ENCODE assay signal across 8 cellular contexts in genomic region chr1:19113362-19114092, GRCh38.
DNase-seq lines count a peak whose midpoint lies in the region; ATAC-seq and TF ChIP-seq lines count a peak whose summit lies in the region.

No MANE protein-coding gene starts in this region.

- H3K4me1 ChIP-seq in OCI-LY1 (ENCODE audit: insufficient read depth, low read length, severe bottlenecking): no peaks in the 10 kb centered on the region
- no peaks in the 10 kb centered on the region for H3K4me1 ChIP-seq in uterus

- no peak overlapping the region for H3K4me2 ChIP-seq in OCI-LY1 (ENCODE audit: low read length)

- ATAC-seq in HG03280 (IDR thresholded peaks at IDR 0.05; ENCODE audit: unreplicated experiment) (no peak), HG03175 (IDR thresholded peaks at IDR 0.05; ENCODE audit: unreplicated experiment) (no peak)

- POLR2A ChIA-PET in AG04450 (lab: Yijun Ruan, JAX): no interaction called here

- H3K36me3 ChIP-seq in OCI-LY1 (ENCODE audit: insufficient read depth, low read length): peaks cover 97% of the 10 kb centered on the region
- no peaks in the 10 kb centered on the region for H3K36me3 ChIP-seq in uterus

- H3K27me3 Mint-ChIP-seq in activated naive CD8-positive, alpha-beta T cell treated with anti-CD3 and anti-CD28 coated beads for 36 hours: no peaks in the 10 kb centered on the region

- no peaks in the 10 kb centered on the region for H3K4me1 Mint-ChIP-seq in activated naive CD8-positive, alpha-beta T cell treated with anti-CD3 and anti-CD28 coated beads for 36 hours

- H3K9me3 ChIP-seq in AG04450 (ENCODE audit: control insufficient read depth, insufficient read depth, low read length) (no peaks in the 10 kb centered on the region), OCI-LY1 (ENCODE audit: low read length) (no peaks in the 10 kb centered on the region), uterus (no peaks in the 10 kb centered on the region)

- intact Hi-C loops in uterus (cut with DNase I; ENCODE audit: low total_unique reads): no loop called here

- DNase-seq in AG04450 (ENCODE audit: low read depth, low spot score) (no peak), GM12864 (ENCODE audit: low read depth) (no peak), kidney glomerular epithelial cell (lab: John Stamatoyannopoulos, UW) (peak; percentile 77), uterus (peak in 1 of 2 donors; percentile 28)
- peak; percentile 9 for DNase-seq in activated naive CD8-positive, alpha-beta T cell treated with anti-CD3 and anti-CD28 coated beads for 36 hours

- H3K36me3 Mint-ChIP-seq in activated naive CD8-positive, alpha-beta T cell treated with anti-CD3 and anti-CD28 coated beads for 36 hours: peaks cover 33% of the 10 kb centered on the region

- peak; percentile 59 for TF ChIP-seq CTCF in AG04450 (IDR thresholded peaks at IDR 0.05; ENCODE audit: low read depth, low read length)
- peak; percentile 66 for TF ChIP-seq CTCF in GM12864 (IDR thresholded peaks at IDR 0.05; ENCODE audit: low read depth, low read length, missing control alignments)
- TF ChIP-seq CTCF in OCI-LY1 (IDR thresholded peaks at IDR 0.05; ENCODE audit: low read length): peak; percentile 60
- peak in 3 of 4 experiments; percentile 12 to 31 (median 24) for TF ChIP-seq CTCF in uterus (IDR thresholded peaks at IDR 0.05)

- no peak overlapping the region for H3K9ac ChIP-seq in OCI-LY1 (ENCODE audit: low read length)

- H3K27ac ChIP-seq in AG04450 (ENCODE audit: low read depth, low read length) (no peak overlapping the region), OCI-LY1 (ENCODE audit: low read depth, low read length, poor library complexity, severe bottlenecking) (no peak overlapping the region), uterus (no peak overlapping the region)

- CTCF ChIA-PET in AG04450 (lab: Charles Lee): interaction anchor here (0.7 to 2.6 kb wide), 14 partner anchors 9 to 230 kb away, joined by 3 to 10 read pairs (median 4); no protein-coding TSS in a partner anchor

- H3K27ac Mint-ChIP-seq in activated naive CD8-positive, alpha-beta T cell treated with anti-CD3 and anti-CD28 coated beads for 36 hours: no peak overlapping the region

- no peaks in the 10 kb centered on the region for H3K79me2 ChIP-seq in OCI-LY1 (ENCODE audit: insufficient read depth, low read length)

- TF ChIP-seq POLR2A in uterus (IDR thresholded peaks at IDR 0.05): no peak

- H3K9me2 ChIP-seq in OCI-LY1 (ENCODE audit: low read depth, low read length): no peaks in the 10 kb centered on the region

- no peak overlapping the region for H2AFZ ChIP-seq in OCI-LY1 (ENCODE audit: low read length)

- no peak overlapping the region for H3K4me3 ChIP-seq in AG04450 (ENCODE audit: low read depth, low read length)
- H3K4me3 ChIP-seq in GM12864 (ENCODE audit: low read depth, low read length): no peak overlapping the region
- H3K4me3 ChIP-seq in OCI-LY1 (ENCODE audit: low read depth, low read length, poor library complexity, severe bottlenecking): no peak overlapping the region
- H3K4me3 ChIP-seq in uterus: no peak overlapping the region

- no peaks in the 10 kb centered on the region for H3K9me3 Mint-ChIP-seq in activated naive CD8-positive, alpha-beta T cell treated with anti-CD3 and anti-CD28 coated beads for 36 hours

- no peaks in the 10 kb centered on the region for H3K27me3 ChIP-seq in AG04450 (ENCODE audit: control insufficient read depth, insufficient read depth, low read length)
- H3K27me3 ChIP-seq in OCI-LY1 (ENCODE audit: insufficient read depth, low read length): no peaks in the 10 kb centered on the region
- H3K27me3 ChIP-seq in uterus: no peaks in the 10 kb centered on the region

- H3F3A ChIP-seq in OCI-LY1 (ENCODE audit: insufficient read depth, low read length): no peaks in the 10 kb centered on the region

- no peaks in the 10 kb centered on the region for H4K20me1 ChIP-seq in OCI-LY1 (ENCODE audit: insufficient read depth, low read length)

- H3K4me3 Mint-ChIP-seq in activated naive CD8-positive, alpha-beta T cell treated with anti-CD3 and anti-CD28 coated beads for 36 hours: no peak overlapping the region

Comparison
In these comparisons a context has a peak if more than half of its experiments do, and no peak if none do; other contexts are left out.
1. DNase-seq: peak in activated naive CD8-positive, alpha-beta T cell treated with anti-CD3 and anti-CD28 coated beads for 36 hours (single experiment) and kidney glomerular epithelial cell (single experiment); none in AG04450 (single experiment) and GM12864 (single experiment).
2. Peak in every context shown above with its lines, with median percentiles within 50 percentile points of each other: CTCF ChIP-seq.